8 cellular contexts compared by ENCODE assay signal in genomic region chr17:42194133-42194899, GRCh38. TPM values are rescaled to one million over a fixed set of nuclear protein-coding genes. Genes with fewer than 3 reads are reported as not detected.
DNase-seq lines count a peak whose midpoint lies in the region; ATAC-seq and TF ChIP-seq lines count a peak whose summit lies in the region.

A gene with protein sequence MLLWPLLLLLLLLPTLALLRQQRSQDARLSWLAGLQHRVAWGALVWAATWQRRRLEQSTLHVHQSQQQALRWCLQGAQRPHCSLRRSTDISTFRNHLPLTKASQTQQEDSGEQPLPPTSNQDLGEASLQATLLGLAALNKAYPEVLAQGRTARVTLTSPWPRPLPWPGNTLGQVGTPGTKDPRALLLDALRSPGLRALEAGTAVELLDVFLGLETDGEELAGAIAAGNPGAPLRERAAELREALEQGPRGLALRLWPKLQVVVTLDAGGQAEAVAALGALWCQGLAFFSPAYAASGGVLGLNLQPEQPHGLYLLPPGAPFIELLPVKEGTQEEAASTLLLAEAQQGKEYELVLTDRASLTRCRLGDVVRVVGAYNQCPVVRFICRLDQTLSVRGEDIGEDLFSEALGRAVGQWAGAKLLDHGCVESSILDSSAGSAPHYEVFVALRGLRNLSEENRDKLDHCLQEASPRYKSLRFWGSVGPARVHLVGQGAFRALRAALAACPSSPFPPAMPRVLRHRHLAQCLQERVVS (minus strand): TSS chr17:42194494. CDS start chr17:42193581, 913 bp downstream.

- peak within 1 kb of the TSS; percentile 15 to 78 for H3K9ac ChIP-seq in liver (ENCODE audit: low read depth in 1 of 2, low read length in 2 of 2)

- peaks cover 4 to 12% (median 6%) of the 10 kb centered on the region in 4 donors for H3K4me1 ChIP-seq in liver (ENCODE audit: control insufficient read depth in 4 of 4, insufficient read depth in 4 of 4, low read length in 3 of 4)

- ATAC-seq in GM18873 (IDR thresholded peaks at IDR 0.05; ENCODE audit: low FRiP score, unreplicated experiment) (peak; percentile 85), HG03175 (IDR thresholded peaks at IDR 0.05; ENCODE audit: unreplicated experiment) (peak; percentile 90)

- intact Hi-C loops in activated CD4-positive, alpha-beta T cell treated with anti-CD3 and anti-CD28 coated beads, Interleukin-2, amount 10 ng/mL, durations not matched to agents 24 days and 14 days (cut with micrococcal nuclease): loop anchor here (1.0 to 5.0 kb wide), 2 partner anchors 39 to 483 kb away; partner anchors contain the start of gene PLEKHH3
- intact Hi-C loops in dendritic cell treated with granulocyte-macrophage colony-stimulating factor and Interleukin-4, amounts not matched to agents 40 ng/mL and 50 ng/mL, for 4 days (cut with micrococcal nuclease): no loop called here

- H3K4me1 Mint-ChIP-seq in activated CD4-positive, alpha-beta T cell treated with anti-CD3 and anti-CD28 coated beads, Interleukin-2, amount 10 ng/mL, durations not matched to agents 24 days and 14 days: peaks cover 14% of the 10 kb centered on the region
- H3K4me1 Mint-ChIP-seq in dendritic cell treated with granulocyte-macrophage colony-stimulating factor and Interleukin-4, amounts not matched to agents 40 ng/mL and 50 ng/mL, for 4 days (ENCODE audit: low read depth): peaks cover 53% of the 10 kb centered on the region

- 24% methylated on average over 21 of the region's 21 CpGs for WGBS in liver

- peak; percentile 85 for DNase-seq in ACHN
- DNase-seq in NCI-H526 (lab: John Stamatoyannopoulos, UW): peak; percentile 77 to 90
- peak; percentile 95 for DNase-seq in activated CD4-positive, alpha-beta T cell treated with anti-CD3 and anti-CD28 coated beads, Interleukin-2, amount 10 ng/mL, durations not matched to agents 24 days and 14 days
- DNase-seq in stimulated activated CD4-positive, alpha-beta T cell treated with anti-CD3 and anti-CD28 coated beads, Interleukin-4, amount 100 ng/mL, for 1 hour: peak; percentile 75

- peaks cover 4% of the 10 kb centered on the region for H3K36me3 Mint-ChIP-seq in activated CD4-positive, alpha-beta T cell treated with anti-CD3 and anti-CD28 coated beads, Interleukin-2, amount 10 ng/mL, durations not matched to agents 24 days and 14 days (ENCODE audit: low read depth)
- H3K36me3 Mint-ChIP-seq in dendritic cell treated with granulocyte-macrophage colony-stimulating factor and Interleukin-4, amounts not matched to agents 40 ng/mL and 50 ng/mL, for 4 days (ENCODE audit: low read depth): peaks cover 44% of the 10 kb centered on the region

- H3K27ac Mint-ChIP-seq in activated CD4-positive, alpha-beta T cell treated with anti-CD3 and anti-CD28 coated beads, Interleukin-2, amount 10 ng/mL, durations not matched to agents 24 days and 14 days: peak within 1 kb of the TSS; percentile 84
- H3K27ac Mint-ChIP-seq in dendritic cell treated with granulocyte-macrophage colony-stimulating factor and Interleukin-4, amounts not matched to agents 40 ng/mL and 50 ng/mL, for 4 days: peak within 1 kb of the TSS; percentile 99

- peak within 1 kb of the TSS; percentile 67 to 70 for H3K27ac ChIP-seq in liver (ENCODE audit: low read depth in 1 of 2, low read length in 2 of 2)

- H3K4me3 Mint-ChIP-seq in activated CD4-positive, alpha-beta T cell treated with anti-CD3 and anti-CD28 coated beads, Interleukin-2, amount 10 ng/mL, durations not matched to agents 24 days and 14 days: peak within 1 kb of the TSS; percentile 89
- peak within 1 kb of the TSS; percentile 93 for H3K4me3 Mint-ChIP-seq in dendritic cell treated with granulocyte-macrophage colony-stimulating factor and Interleukin-4, amounts not matched to agents 40 ng/mL and 50 ng/mL, for 4 days

- H3K4me3 ChIP-seq in liver (ENCODE audit: low read depth in 1 of 3, low read length in 3 of 3): peak within 1 kb of the TSS; percentile 59 to 91 (median 88)

- no peaks in the 10 kb centered on the region for H3K9me3 ChIP-seq in liver (ENCODE audit: control insufficient read depth in 4 of 4, low read length in 3 of 4)

- no peaks in the 10 kb centered on the region for H3K36me3 ChIP-seq in liver (ENCODE audit: control insufficient read depth in 4 of 4, insufficient read depth in 3 of 4, low read depth in 1 of 4, low read length in 3 of 4)

- no peaks in the 10 kb centered on the region for H3K9me3 Mint-ChIP-seq in activated CD4-positive, alpha-beta T cell treated with anti-CD3 and anti-CD28 coated beads, Interleukin-2, amount 10 ng/mL, durations not matched to agents 24 days and 14 days
- H3K9me3 Mint-ChIP-seq in dendritic cell treated with granulocyte-macrophage colony-stimulating factor and Interleukin-4, amounts not matched to agents 40 ng/mL and 50 ng/mL, for 4 days: no peaks in the 10 kb centered on the region

- in situ Hi-C loops in ACHN (cut with HindIII; ENCODE audit: low pct_ligation_motif_present, low pct_unique_long_range_greater_than_20kb, low sequenced_read_pairs): no loop called here

- no peaks in the 10 kb centered on the region for H3K27me3 ChIP-seq in liver (ENCODE audit: control insufficient read depth in 4 of 4, insufficient read depth in 4 of 4, low read length in 3 of 4)

- no peaks in the 10 kb centered on the region for H3K27me3 Mint-ChIP-seq in activated CD4-positive, alpha-beta T cell treated with anti-CD3 and anti-CD28 coated beads, Interleukin-2, amount 10 ng/mL, durations not matched to agents 24 days and 14 days
- no peaks in the 10 kb centered on the region for H3K27me3 Mint-ChIP-seq in dendritic cell treated with granulocyte-macrophage colony-stimulating factor and Interleukin-4, amounts not matched to agents 40 ng/mL and 50 ng/mL, for 4 days

- TF ChIP-seq RAD21 in liver (IDR thresholded peaks at IDR 0.05): peak; percentile 23 to 57

- TF ChIP-seq CTCF in liver (IDR thresholded peaks at IDR 0.05; ENCODE audit: low read depth, low read length, missing input control): no peak

TF ChIP-seq in liver, 16 proteins besides CTCF, POLR2A, EP300 and RAD21:
- TF ChIP-seq FOXA1 (IDR thresholded peaks at IDR 0.05): no peak
- TF ChIP-seq GABPA (IDR thresholded peaks at IDR 0.05 in 1 of 2, conservative IDR thresholded peaks at IDR 0.05 in 1 of 2): peak in 1 of 2 donors; percentile 89
- peak; percentile 21 for TF ChIP-seq YY1 (IDR thresholded peaks at IDR 0.05)
- TF ChIP-seq EGR1 (IDR thresholded peaks at IDR 0.05; ENCODE audit: low read depth in 2 of 2): peak in 1 of 2 donors; percentile 73
- TF ChIP-seq SP1 (IDR thresholded peaks at IDR 0.05): peak; percentile 84
- TF ChIP-seq RXRA (IDR thresholded peaks at IDR 0.05): peak; percentile 34 to 43
- TF ChIP-seq NR2F2 (IDR thresholded peaks at IDR 0.05): peak; percentile 63
- TF ChIP-seq FOXA2 (IDR thresholded peaks at IDR 0.05): no peak
- TF ChIP-seq, protein P1, sequence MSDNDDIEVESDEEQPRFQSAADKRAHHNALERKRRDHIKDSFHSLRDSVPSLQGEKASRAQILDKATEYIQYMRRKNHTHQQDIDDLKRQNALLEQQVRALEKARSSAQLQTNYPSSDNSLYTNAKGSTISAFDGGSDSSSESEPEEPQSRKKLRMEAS (IDR thresholded peaks at IDR 0.05): peak; percentile 100

RNA-seq across cellular contexts. Expression of the gene that starts here (rescaled TPM):
- 14.4 and 17.5 TPM in 2 replicates for total RNA-seq in activated CD4-positive, alpha-beta T cell treated with anti-CD3 and anti-CD28 coated beads, Interleukin-2, amount 10 ng/mL, durations not matched to agents 24 days and 14 days
- total RNA-seq in liver: 10 to 100 TPM; 10.0 to 17.6 TPM
- polyA plus RNA-seq in liver: 10 to 100 TPM; 10.5 to 14.2 TPM

Comparison
In these comparisons a context has a peak if more than half of its experiments do, and no peak if none do; other contexts are left out.
1. Peak in every context shown above with its lines: DNase-seq, ATAC-seq, H3K4me3 ChIP-seq and H3K27ac ChIP-seq.